In the genomic region with DNA sequence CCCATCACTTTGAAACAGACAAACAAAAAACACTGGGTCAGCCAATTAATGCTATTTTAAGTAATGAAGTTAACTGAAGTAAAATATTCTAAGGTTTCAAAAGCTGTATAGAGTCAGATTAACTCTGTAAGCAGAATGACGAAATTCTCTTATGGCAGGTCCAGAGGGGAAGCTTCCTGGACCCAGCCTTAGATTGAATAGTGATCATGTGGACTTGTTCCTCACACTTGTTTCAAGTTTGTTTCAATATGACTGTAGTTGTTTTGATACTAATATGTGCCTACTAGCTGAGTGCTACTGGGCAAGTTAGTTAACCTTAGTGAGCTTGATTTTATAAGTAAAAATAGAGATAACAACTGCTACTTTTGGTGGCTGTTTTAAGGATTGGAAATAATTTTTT, we compare ENCODE assay signal across 24 cellular contexts. TPM values are rescaled to one million over a fixed set of nuclear protein-coding genes. Genes with fewer than 3 reads are reported as not detected.
DNase-seq lines count a peak whose midpoint lies in the region; ATAC-seq, FAIRE-seq and TF ChIP-seq lines count a peak whose summit lies in the region.
"Had no signal": no experiment of that assay in that cellular context is flagged by ENCODE, and none has a peak within 500 bp of the region (broad histone marks: within the 10 kb centered on the region; RNA-seq: fewer than 3 reads in every experiment).

No MANE protein-coding gene starts in this region.

- H3K4me3 Mint-ChIP-seq in naive thymus-derived CD4-positive, alpha-beta T cell = no peak overlapping the region
- H3K4me3 Mint-ChIP-seq: activated CD4-positive, alpha-beta memory T cell treated with anti-CD3 and anti-CD28 coated beads for 36 hours; activated naive CD4-positive, alpha-beta T cell treated with anti-CD3 and anti-CD28 coated beads, Interleukin-2, amount 10 ng/mL, durations not matched to agents 7 days and 5 days; activated T-cell treated with anti-CD3 and anti-CD28 coated beads, Interleukin-2, amount 50 U/mL, for 24 hours; immature natural killer cell had no signal

- intact Hi-C loops in naive thymus-derived CD4-positive, alpha-beta T cell (cut with micrococcal nuclease) = no loop called here

- H3K9me3 Mint-ChIP-seq in naive thymus-derived CD4-positive, alpha-beta T cell = no peaks in the 10 kb centered on the region
- H3K9me3 Mint-ChIP-seq: activated CD4-positive, alpha-beta memory T cell treated with anti-CD3 and anti-CD28 coated beads for 36 hours; activated naive CD4-positive, alpha-beta T cell treated with anti-CD3 and anti-CD28 coated beads, Interleukin-2, amount 10 ng/mL, durations not matched to agents 7 days and 5 days; activated T-cell treated with anti-CD3 and anti-CD28 coated beads, Interleukin-2, amount 50 U/mL, for 24 hours; immature natural killer cell had no signal

- no peak overlapping the region for H3K4me3 ChIP-seq in keratinocyte (ENCODE audit: control insufficient read depth in 2 of 3, extremely low read depth in 1 of 3, insufficient read depth in 2 of 3, low read depth in 1 of 3, low read length in 3 of 3)
- H3K4me3 ChIP-seq in naive thymus-derived CD4-positive, alpha-beta T cell (ENCODE audit: low read length) = no peak overlapping the region
- H3K4me3 ChIP-seq: lower lobe of right lung, vagina had no signal

- H3K4me1 ChIP-seq in keratinocyte (ENCODE audit: control insufficient read depth, extremely low read depth, insufficient read depth, low read length) = no peaks in the 10 kb centered on the region
- no peaks in the 10 kb centered on the region for H3K4me1 ChIP-seq in naive thymus-derived CD4-positive, alpha-beta T cell (ENCODE audit: control insufficient read depth in 2 of 2, insufficient read depth in 2 of 2, low read length in 2 of 2)
- H3K4me1 ChIP-seq: lower lobe of right lung, parathyroid adenoma, vagina had no signal

- CTCF ChIA-PET in naive thymus-derived CD4-positive, alpha-beta T cell (lab: Charles Lee) = interaction anchor here (0.6 to 0.7 kb wide), 2 partner anchors 14 to 356 kb away, joined by 3 to 5 read pairs; no protein-coding TSS in a partner anchor

- TF ChIP-seq POLR2A in GM18505 (IDR thresholded peaks at IDR 0.05; ENCODE audit: borderline replicate concordance, extremely low read depth, insufficient read depth, insufficient read length) = no peak

- no peak for DNase-seq in keratinocyte (ENCODE audit: low read depth, low spot score)
- no peak for DNase-seq in naive thymus-derived CD4-positive, alpha-beta T cell
- DNase-seq in DMS153 (lab: John Stamatoyannopoulos, UW) = no peak
- no peak for DNase-seq in NCI-H2227 (lab: John Stamatoyannopoulos, UW; ENCODE audit: unreplicated experiment)
- DNase-seq: activated CD4-positive, alpha-beta memory T cell treated with anti-CD3 and anti-CD28 coated beads for 36 hours; activated naive CD4-positive, alpha-beta T cell treated with anti-CD3 and anti-CD28 coated beads, Interleukin-2, amount 10 ng/mL, durations not matched to agents 7 days and 5 days; activated T-cell treated with anti-CD3 and anti-CD28 coated beads, Interleukin-2, amount 50 U/mL, for 24 hours; COR-L47; EL; HCEC 1CT; head of caudate nucleus; immature natural killer cell; lower lobe of right lung; NCI-H2029 treated with DMSO at 0.1 percent for 48 hours; NCI-H446 treated with DMSO at 0.1 percent for 48 hours; small intestine; stimulated activated CD4-positive, alpha-beta T cell treated with anti-CD3 and anti-CD28 coated beads, Interleukin-4, amount 100 ng/mL, for 1 hour had no signal

- peaks cover 0 to 6% (median 0%) of the 10 kb centered on the region in 7 donors for H3K4me1 Mint-ChIP-seq in naive thymus-derived CD4-positive, alpha-beta T cell
- H3K4me1 Mint-ChIP-seq: activated naive CD4-positive, alpha-beta T cell treated with anti-CD3 and anti-CD28 coated beads, Interleukin-2, amount 10 ng/mL, durations not matched to agents 7 days and 5 days; immature natural killer cell had no signal

- no peaks in the 10 kb centered on the region for H3K79me2 ChIP-seq in keratinocyte (ENCODE audit: control insufficient read depth, insufficient read depth, low read length)
- H3K79me2 ChIP-seq: parathyroid adenoma had no signal

- no peak overlapping the region for H3K4me2 ChIP-seq in keratinocyte (ENCODE audit: control insufficient read depth, extremely low read depth, insufficient read depth, low read depth, low read length)

- ATAC-seq in GM18505 (IDR thresholded peaks at IDR 0.05; ENCODE audit: unreplicated experiment) (peak; percentile 86), GM19463 (IDR thresholded peaks at IDR 0.05; ENCODE audit: unreplicated experiment) (peak; percentile 86), HG03432 (IDR thresholded peaks at IDR 0.05; ENCODE audit: unreplicated experiment) (peak; percentile 86)
- ATAC-seq in naive thymus-derived CD4-positive, alpha-beta T cell = no peak
- ATAC-seq: Right ventricle myocardium inferior had no signal

- H3K9me1 ChIP-seq in keratinocyte (ENCODE audit: control insufficient read depth, extremely low read depth, insufficient read depth, low read length) = no peaks in the 10 kb centered on the region

- no peak overlapping the region for H3K27ac ChIP-seq in keratinocyte (ENCODE audit: control insufficient read depth, insufficient read depth, low read length)
- H3K27ac ChIP-seq in naive thymus-derived CD4-positive, alpha-beta T cell (ENCODE audit: low read depth, low read length) = no peak overlapping the region
- H3K27ac ChIP-seq: lower lobe of right lung, parathyroid adenoma, vagina had no signal

- no peaks in the 10 kb centered on the region for H3K9me3 ChIP-seq in keratinocyte (ENCODE audit: control insufficient read depth, low read depth, low read length)
- no peaks in the 10 kb centered on the region for H3K9me3 ChIP-seq in naive thymus-derived CD4-positive, alpha-beta T cell (ENCODE audit: control insufficient read depth in 2 of 3, low read length in 3 of 3)
- H3K9me3 ChIP-seq: lower lobe of right lung, vagina had no signal

- peaks cover 0 to 2% (median 0%) of the 10 kb centered on the region in 5 donors for H3K27me3 Mint-ChIP-seq in naive thymus-derived CD4-positive, alpha-beta T cell
- H3K27me3 Mint-ChIP-seq: activated CD4-positive, alpha-beta memory T cell treated with anti-CD3 and anti-CD28 coated beads for 36 hours; activated naive CD4-positive, alpha-beta T cell treated with anti-CD3 and anti-CD28 coated beads, Interleukin-2, amount 10 ng/mL, durations not matched to agents 7 days and 5 days; activated T-cell treated with anti-CD3 and anti-CD28 coated beads, Interleukin-2, amount 50 U/mL, for 24 hours had no signal

- no peak overlapping the region for H3K27ac Mint-ChIP-seq in naive thymus-derived CD4-positive, alpha-beta T cell
- H3K27ac Mint-ChIP-seq: activated CD4-positive, alpha-beta memory T cell treated with anti-CD3 and anti-CD28 coated beads for 36 hours; activated naive CD4-positive, alpha-beta T cell treated with anti-CD3 and anti-CD28 coated beads, Interleukin-2, amount 10 ng/mL, durations not matched to agents 7 days and 5 days; activated T-cell treated with anti-CD3 and anti-CD28 coated beads, Interleukin-2, amount 50 U/mL, for 24 hours; immature natural killer cell had no signal

- no peak overlapping the region for H3K9ac ChIP-seq in keratinocyte (ENCODE audit: control insufficient read depth, extremely low read depth, insufficient read depth, low read length)
- H3K9ac ChIP-seq: parathyroid adenoma had no signal

- dilution Hi-C loops in keratinocyte (cut with MboI; ENCODE audit: extremely low pct_ligation_motif_present, low sequenced_read_pairs) = no loop called here

- no peaks in the 10 kb centered on the region for H3K36me3 Mint-ChIP-seq in naive thymus-derived CD4-positive, alpha-beta T cell
- H3K36me3 Mint-ChIP-seq: activated CD4-positive, alpha-beta memory T cell treated with anti-CD3 and anti-CD28 coated beads for 36 hours; activated naive CD4-positive, alpha-beta T cell treated with anti-CD3 and anti-CD28 coated beads, Interleukin-2, amount 10 ng/mL, durations not matched to agents 7 days and 5 days; immature natural killer cell had no signal

- peak; percentile 36 for FAIRE-seq in keratinocyte (lab: Jason Lieb, UNC)
- FAIRE-seq: astrocyte, small intestine had no signal

- no peak overlapping the region for H2AFZ ChIP-seq in keratinocyte (ENCODE audit: control insufficient read depth, low read length)
- H2AFZ ChIP-seq: parathyroid adenoma had no signal

- H3K36me3 ChIP-seq in keratinocyte (ENCODE audit: control insufficient read depth in 2 of 2, extremely low read depth in 1 of 2, insufficient read depth in 2 of 2, low read length in 2 of 2) = no peaks in the 10 kb centered on the region
- no peaks in the 10 kb centered on the region for H3K36me3 ChIP-seq in naive thymus-derived CD4-positive, alpha-beta T cell (ENCODE audit: control insufficient read depth in 2 of 3, insufficient read depth in 3 of 3, low read length in 3 of 3)
- H3K36me3 ChIP-seq: lower lobe of right lung, vagina had no signal

- no peak for TF ChIP-seq CTCF in keratinocyte (optimal IDR thresholded peaks at IDR 0.05 in 1 of 3, IDR thresholded peaks at IDR 0.05 in 1 of 3, conservative IDR thresholded peaks at IDR 0.05 in 1 of 3; ENCODE audit: extremely low read depth in 1 of 3, insufficient read depth in 2 of 3, low read length in 3 of 3)

- POLR2A ChIA-PET in naive thymus-derived CD4-positive, alpha-beta T cell (lab: Charles Lee) = no interaction called here

- H3K27me3 ChIP-seq in keratinocyte (ENCODE audit: control insufficient read depth, extremely low read depth, insufficient read depth, low read length) = no peaks in the 10 kb centered on the region
- no peaks in the 10 kb centered on the region for H3K27me3 ChIP-seq in naive thymus-derived CD4-positive, alpha-beta T cell (ENCODE audit: control insufficient read depth in 2 of 2, insufficient read depth in 2 of 2, low read length in 2 of 2)
- H3K27me3 ChIP-seq: vagina had no signal

- H4K20me1 ChIP-seq in keratinocyte (ENCODE audit: control insufficient read depth, extremely low read depth, insufficient read depth, low read length) = no peaks in the 10 kb centered on the region

RNA-seq across cellular contexts. Expression of a gene that starts 32.6 kb away (rescaled TPM):
- polyA plus RNA-seq in keratinocyte = 6.0 to 13.9 TPM (median 10.3 TPM) in 3 replicates
- 5.8 TPM for polyA plus RNA-seq in keratinocyte (2011; ENCODE audit: low read depth)
- polyA plus RNA-seq in keratinocyte (2011; cell fraction: cytosol; rRNA removed) = 4.8 and 11.9 TPM in 2 replicates
- polyA plus RNA-seq in keratinocyte (2011; cell fraction: nucleus; rRNA removed) = 6.0 and 8.0 TPM in 2 replicates
- 2.7 and 9.3 TPM in 2 replicates for polyA plus RNA-seq in keratinocyte (2012; ENCODE audit: low replicate concordance)
- polyA minus RNA-seq in keratinocyte = 2.2 to 12.7 TPM (median 3.9 TPM) in 3 replicates
- polyA minus RNA-seq in keratinocyte (2011; cell fraction: cytosol; rRNA and poly(A)+ RNA removed) = 6.1 TPM
- 3.2 and 12.5 TPM in 2 replicates for polyA minus RNA-seq in keratinocyte (2011; cell fraction: nucleus; rRNA and poly(A)+ RNA removed)
- total RNA-seq in naive thymus-derived CD4-positive, alpha-beta T cell = 1 to 10 TPM; 1.6 to 2.8 (median 2.0) TPM
- polyA plus RNA-seq in naive thymus-derived CD4-positive, alpha-beta T cell = 1 to 10 TPM; 3.7 to 6.4 TPM

RNA-seq across cellular contexts. Expression of a gene that starts 50.3 kb away (rescaled TPM):
- polyA plus RNA-seq in keratinocyte = 14.2 to 30.8 TPM (median 20.0 TPM) in 3 replicates
- 7.0 TPM for polyA plus RNA-seq in keratinocyte (2011; ENCODE audit: low read depth)
- polyA plus RNA-seq in keratinocyte (2011; cell fraction: cytosol; rRNA removed) = 5.3 and 11.4 TPM in 2 replicates
- 36.4 and 58.0 TPM in 2 replicates for polyA plus RNA-seq in keratinocyte (2011; cell fraction: nucleus; rRNA removed)
- polyA plus RNA-seq in keratinocyte (2012; ENCODE audit: low replicate concordance) = 9.9 and 18.1 TPM in 2 replicates
- polyA minus RNA-seq in keratinocyte = 10.0 to 51.3 TPM (median 29.6 TPM) in 3 replicates
- polyA minus RNA-seq in keratinocyte (2011; cell fraction: cytosol; rRNA and poly(A)+ RNA removed) = 16.7 TPM
- polyA minus RNA-seq in keratinocyte (2011; cell fraction: nucleus; rRNA and poly(A)+ RNA removed) = 47.1 and 89.4 TPM in 2 replicates
- 10 to 100 TPM; 31.3 to 48.3 (median 36.2) TPM for total RNA-seq in naive thymus-derived CD4-positive, alpha-beta T cell
- 10 to 100 TPM; 11.3 to 12.5 TPM for polyA plus RNA-seq in naive thymus-derived CD4-positive, alpha-beta T cell
